10 cellular contexts compared by ENCODE assay signal in genomic region chr4:158782539-158783360, GRCh38. TPM values are rescaled to one million over a fixed set of nuclear protein-coding genes. Genes with fewer than 3 reads are reported as not detected.
DNase-seq lines count a peak whose midpoint lies in the region; ATAC-seq, FAIRE-seq and TF ChIP-seq lines count a peak whose summit lies in the region.
"Had no signal": no experiment of that assay in that cellular context is flagged by ENCODE, and none has a peak within 500 bp of the region (broad histone marks: within the 10 kb centered on the region; RNA-seq: fewer than 3 reads in every experiment).

No MANE protein-coding gene starts in this region.

- TF ChIP-seq RAD21 in HepG2 (CRISPR knock-in tag; IDR thresholded peaks at IDR 0.05) = no peak

- in situ Hi-C loops in HepG2 (cut with HindIII; ENCODE audit: extremely low pct_ligation_motif_present, low pct_unique_long_range_greater_than_20kb) = loop anchor here (5.0 kb wide), 1 partner anchor 45 kb away; no protein-coding TSS in a partner anchor

- POLR2A ChIA-PET in Caco-2 (lab: Charles Lee) = interaction anchor here (0.6 to 0.9 kb wide), 3 partner anchors 14 to 32 kb away, joined by 5 read pairs; partner anchors contain the start of gene FNIP2
- POLR2A ChIA-PET in HepG2 (lab: Yijun Ruan, JAX) = interaction anchor here (0.6 to 1.9 kb wide), 8 partner anchors 11 to 637 kb away, joined by 3 to 6 read pairs (median 4); partner anchors contain the start of gene FNIP2
- POLR2A ChIA-PET in activated CD4-positive, alpha-beta T cell treated with anti-CD3 and anti-CD28 coated beads, Interleukin-2, amount 10 ng/mL, durations not matched to agents 7 days and 5 days (lab: Charles Lee) = no interaction called here

- intact Hi-C loops in Caco-2 (cut with micrococcal nuclease; ENCODE audit: unreplicated experiment) (loop anchor here (1.0 to 2.0 kb wide), 3 partner anchors 17 to 68 kb away; no protein-coding TSS in a partner anchor), HepG2 (cut with micrococcal nuclease; ENCODE audit: unreplicated experiment) (loop anchor here (2.0 kb wide), 1 partner anchor 44 kb away; no protein-coding TSS in a partner anchor)

- CTCF ChIA-PET in Caco-2 (lab: Charles Lee) = interaction anchor here (0.5 to 1.9 kb wide), 6 partner anchors 17 to 992 kb away, joined by 3 to 6 read pairs (median 4); no protein-coding TSS in a partner anchor
- CTCF ChIA-PET in HepG2 (lab: Yijun Ruan, JAX; ENCODE audit: low intra/inter-chr PET ratio, low total read pairs) = no interaction called here
- CTCF ChIA-PET in activated CD4-positive, alpha-beta T cell treated with anti-CD3 and anti-CD28 coated beads, Interleukin-2, amount 10 ng/mL, durations not matched to agents 7 days and 5 days (lab: Charles Lee) = interaction anchor here (1.7 to 2.3 kb wide), 2 partner anchors 8 to 14 kb away, joined by 7 to 8 read pairs; partner anchors contain the start of gene FNIP2

- no peaks in the 10 kb centered on the region for H3K27me3 ChIP-seq in Caco-2 (replicated peaks; ENCODE audit: control insufficient read depth, insufficient read depth, low read length)
- no peaks in the 10 kb centered on the region for H3K27me3 ChIP-seq in HepG2 (ENCODE audit: control insufficient read depth in 1 of 2, insufficient read depth in 2 of 2, low read length in 2 of 2)

- peak overlapping the region; percentile 68 for H3K27ac ChIP-seq in HepG2 (ENCODE audit: extremely low read length, insufficient read depth, low read length)

- H3K9me3 ChIP-seq in Caco-2 (no peaks in the 10 kb centered on the region), HepG2 (ENCODE audit: low read length) (no peaks in the 10 kb centered on the region)

- H2AFZ ChIP-seq in HepG2 (ENCODE audit: low read length) = no peak overlapping the region

- no peak for TF ChIP-seq CTCF in Caco-2 (IDR thresholded peaks at IDR 0.05; ENCODE audit: insufficient read depth in 1 of 2, low read depth in 1 of 2, low read length in 1 of 2, severe bottlenecking in 1 of 2, unreplicated experiment in 1 of 2)
- TF ChIP-seq CTCF in WI38 (IDR thresholded peaks at IDR 0.05; ENCODE audit: low read depth, low read length) = no peak
- no peak for TF ChIP-seq CTCF in HepG2 (CRISPR knock-in tag; IDR thresholded peaks at IDR 0.05)

- no peak overlapping the region for H3K9ac ChIP-seq in HepG2 (ENCODE audit: insufficient read depth, low read depth, low read length)

- BruUV-seq in Caco-2 (replicated peaks; lab: Mats Ljungman, UMichigan) (no TSS peak), HepG2 (replicated peaks; lab: Mats Ljungman, UMichigan) (no TSS peak)

- H3K4me3 Mint-ChIP-seq in Caco-2 (ENCODE audit: unreplicated experiment) = peak overlapping the region; percentile 50
- no peak overlapping the region for H3K4me3 Mint-ChIP-seq in activated CD4-positive, alpha-beta T cell treated with anti-CD3 and anti-CD28 coated beads, Interleukin-2, amount 10 ng/mL, durations not matched to agents 7 days and 5 days
- H3K4me3 Mint-ChIP-seq: stimulated activated naive CD8-positive, alpha-beta T cell treated with anti-CD3 and anti-CD28 coated beads, Interleukin-15, Interleukin-2, amounts not matched to agents 100 ng/mL and 50 ng/mL, for 24 hours had no signal

- DNase-seq in Caco-2 (peak in 1 of 2 experiments; percentile 21), HCEC 1CT (peak; percentile 66), HepG2 (ENCODE audit: low spot score) (peak; percentile 72), hepatic stellate cell (ENCODE audit: low spot score) (no peak), NCI-H1436 treated with DMSO at 0.1 percent for 48 hours (lab: John Stamatoyannopoulos, UW) (no peak), GDM1 (lab: John Stamatoyannopoulos, UW) (no peak)
- DNase-seq in activated CD4-positive, alpha-beta T cell treated with anti-CD3 and anti-CD28 coated beads, Interleukin-2, amount 10 ng/mL, durations not matched to agents 7 days and 5 days = no peak

- H3K9me3 Mint-ChIP-seq in Caco-2 (ENCODE audit: unreplicated experiment) = no peaks in the 10 kb centered on the region
- no peaks in the 10 kb centered on the region for H3K9me3 Mint-ChIP-seq in activated CD4-positive, alpha-beta T cell treated with anti-CD3 and anti-CD28 coated beads, Interleukin-2, amount 10 ng/mL, durations not matched to agents 7 days and 5 days
- H3K9me3 Mint-ChIP-seq: stimulated activated naive CD8-positive, alpha-beta T cell treated with anti-CD3 and anti-CD28 coated beads, Interleukin-15, Interleukin-2, amounts not matched to agents 100 ng/mL and 50 ng/mL, for 24 hours had no signal

- H3K4me3 ChIP-seq in Caco-2 (ENCODE audit: low read depth, low read length) (0 out of 2 replicates have a peak overlapping the region, but pooled peaks have one; percentile 3), WI38 (ENCODE audit: low read depth, low read length) (0 out of 2 replicates have a peak overlapping the region, but pooled peaks have one; percentile 2), HepG2 (replicated peaks in 1 of 3; ENCODE audit: insufficient read depth in 1 of 3, low read depth in 2 of 3, low read length in 3 of 3) (peak overlapping the region in 2 of 3 experiments; percentile 12 to 17; a peak in 1 of 6 replicates)

- FAIRE-seq in HepG2 (lab: Jason Lieb, UNC) = no peak
- FAIRE-seq: HTR-8/SVneo had no signal

- peak in 1 of 2 experiments; percentile 25; a peak in 1 of 4 replicates for TF ChIP-seq EP300 in HepG2 (IDR thresholded peaks at IDR 0.05; ENCODE audit: low read depth in 2 of 2, low read length in 2 of 2)
- TF ChIP-seq EP300 in HepG2 (CRISPR knock-in tag; IDR thresholded peaks at IDR 0.05; ENCODE audit: borderline replicate concordance) = no peak

- H3K36me3 ChIP-seq in Caco-2 (ENCODE audit: control insufficient read depth, insufficient read depth, low read length) = no peaks in the 10 kb centered on the region
- no peaks in the 10 kb centered on the region; a peak in 1 of 5 replicates for H3K36me3 ChIP-seq in HepG2 (replicated peaks in 1 of 2; ENCODE audit: control insufficient read depth in 1 of 2, insufficient read depth in 2 of 2, low read length in 2 of 2)

- ATAC-seq in HepG2 = peak; percentile 99

- H3K4me1 Mint-ChIP-seq in Caco-2 (ENCODE audit: low read depth, unreplicated experiment) = peaks cover 28% of the 10 kb centered on the region
- peaks cover 29% of the 10 kb centered on the region for H3K4me1 Mint-ChIP-seq in activated CD4-positive, alpha-beta T cell treated with anti-CD3 and anti-CD28 coated beads, Interleukin-2, amount 10 ng/mL, durations not matched to agents 7 days and 5 days

- H3K27ac Mint-ChIP-seq in Caco-2 (ENCODE audit: unreplicated experiment) = peak overlapping the region; percentile 54
- no peak overlapping the region for H3K27ac Mint-ChIP-seq in activated CD4-positive, alpha-beta T cell treated with anti-CD3 and anti-CD28 coated beads, Interleukin-2, amount 10 ng/mL, durations not matched to agents 7 days and 5 days
- H3K27ac Mint-ChIP-seq: stimulated activated naive CD8-positive, alpha-beta T cell treated with anti-CD3 and anti-CD28 coated beads, Interleukin-15, Interleukin-2, amounts not matched to agents 100 ng/mL and 50 ng/mL, for 24 hours had no signal

- no peak for TF ChIP-seq POLR2A in HepG2 (IDR thresholded peaks at IDR 0.05; ENCODE audit: insufficient read depth in 1 of 2, low read depth in 2 of 2, low read length in 2 of 2)

- H3K4me2 ChIP-seq in HepG2 (ENCODE audit: low read depth, low read length) = peak overlapping the region; percentile 71

- H3K27me3 Mint-ChIP-seq in Caco-2 (ENCODE audit: insufficient read depth, unreplicated experiment) = no peaks in the 10 kb centered on the region
- H3K27me3 Mint-ChIP-seq in activated CD4-positive, alpha-beta T cell treated with anti-CD3 and anti-CD28 coated beads, Interleukin-2, amount 10 ng/mL, durations not matched to agents 7 days and 5 days = no peaks in the 10 kb centered on the region

- H3K79me2 ChIP-seq in HepG2 (ENCODE audit: insufficient read depth, low read length) = peaks cover 86% of the 10 kb centered on the region

- 52% methylated on average over 4 of the region's 4 CpGs for WGBS in HepG2 (ENCODE audit: low lambda C conversion rate)

- H3K36me3 Mint-ChIP-seq in Caco-2 (ENCODE audit: insufficient read depth, unreplicated experiment) = no peaks in the 10 kb centered on the region
- peaks cover 1% of the 10 kb centered on the region for H3K36me3 Mint-ChIP-seq in activated CD4-positive, alpha-beta T cell treated with anti-CD3 and anti-CD28 coated beads, Interleukin-2, amount 10 ng/mL, durations not matched to agents 7 days and 5 days (ENCODE audit: low read depth)

- H4K20me1 ChIP-seq in HepG2 (ENCODE audit: insufficient read depth, low read length) = no peaks in the 10 kb centered on the region

- H3K4me1 ChIP-seq in Caco-2 = peaks cover 30% of the 10 kb centered on the region
- H3K4me1 ChIP-seq in HepG2 (ENCODE audit: insufficient read depth, low read length) = peaks cover 77% of the 10 kb centered on the region

RNA-seq across cellular contexts. Expression of gene FNIP2, which starts 13.9 kb away (rescaled TPM):
- total RNA-seq in Caco-2 (2022) = 12.4 and 15.8 TPM in 2 replicates
- total RNA-seq in HepG2 (2016; rRNA removed; fragmentation: Illumina TruSeq; extraction: Trizol) = 15.5 and 21.8 TPM in 2 replicates
- 3.0 and 4.9 TPM in 2 replicates for total RNA-seq in HepG2 (2016; cell fraction: cytosol; rRNA removed; fragmentation: Illumina TruSeq; extraction: Trizol; ENCODE audit: low read depth)
- total RNA-seq in HepG2 (2016; cell fraction: insoluble cytoplasmic fraction; rRNA removed; fragmentation: Illumina TruSeq; extraction: Trizol) = 14.7 and 18.4 TPM in 2 replicates
- 10.4 and 11.2 TPM in 2 replicates for total RNA-seq in HepG2 (2016; cell fraction: membrane; rRNA removed; fragmentation: Illumina TruSeq; extraction: Trizol)
- total RNA-seq in HepG2 (2016; cell fraction: nucleus; rRNA removed; fragmentation: Illumina TruSeq; extraction: Trizol) = 22.6 and 22.8 TPM in 2 replicates
- polyA plus RNA-seq in HepG2 (2011; rRNA removed) = 21.0 and 24.0 TPM in 2 replicates
- 15.3 and 25.0 TPM in 2 replicates for polyA plus RNA-seq in HepG2 (2011; cell fraction: cytosol; rRNA removed)
- polyA plus RNA-seq in HepG2 (2011; cell fraction: nucleus; rRNA removed) = 13.4 and 17.1 TPM in 2 replicates
- 38.7 and 42.8 TPM in 2 replicates for polyA plus RNA-seq in HepG2 (2012)
- 0.37 and 0.41 TPM in 2 replicates for polyA plus RNA-seq in HepG2 (2016; cell fraction: cytosol; fragmentation: Illumina TruSeq; extraction: Trizol; ENCODE audit: low read depth)
- 12.9 and 13.3 TPM in 2 replicates for polyA plus RNA-seq in HepG2 (2016; cell fraction: insoluble cytoplasmic fraction; fragmentation: Illumina TruSeq; extraction: Trizol; ENCODE audit: low read depth)
- polyA plus RNA-seq in HepG2 (2016; cell fraction: membrane; fragmentation: Illumina TruSeq; extraction: Trizol; ENCODE audit: low read depth) = 2.1 TPM in 2 replicates
- 11.3 and 12.9 TPM in 2 replicates for polyA plus RNA-seq in HepG2 (2016; cell fraction: nucleus; fragmentation: Illumina TruSeq; extraction: Trizol; ENCODE audit: insufficient read depth, low read depth)
- polyA minus RNA-seq in HepG2 (2011; rRNA and poly(A)+ RNA removed; ENCODE audit: low replicate concordance) = 1.8 and 45.2 TPM in 2 replicates
- polyA minus RNA-seq in HepG2 (2011; cell fraction: cytosol; rRNA and poly(A)+ RNA removed) = 33.4 and 50.0 TPM in 2 replicates
- polyA minus RNA-seq in HepG2 (2011; cell fraction: nucleus; rRNA and poly(A)+ RNA removed) = 74.3 and 82.9 TPM in 2 replicates
- total RNA-seq in activated CD4-positive, alpha-beta T cell treated with anti-CD3 and anti-CD28 coated beads, Interleukin-2, amount 10 ng/mL, durations not matched to agents 7 days and 5 days = 10 to 100 TPM; 16.0 to 16.4 TPM

RNA-seq across cellular contexts. Expression of gene PPID, which starts 59.6 kb away (rescaled TPM):
- total RNA-seq in Caco-2 (2022) (50.9 and 57.2 TPM in 2 replicates), HepG2 (2016; rRNA removed; fragmentation: Illumina TruSeq; extraction: Trizol) (63.4 and 73.3 TPM in 2 replicates)
- total RNA-seq in HepG2 (2016; cell fraction: cytosol; rRNA removed; fragmentation: Illumina TruSeq; extraction: Trizol; ENCODE audit: low read depth) = 10.1 and 10.4 TPM in 2 replicates
- total RNA-seq in HepG2 (2016; cell fraction: insoluble cytoplasmic fraction; rRNA removed; fragmentation: Illumina TruSeq; extraction: Trizol) = 59.6 and 76.4 TPM in 2 replicates
- total RNA-seq in HepG2 (2016; cell fraction: membrane; rRNA removed; fragmentation: Illumina TruSeq; extraction: Trizol) = 22.4 and 23.0 TPM in 2 replicates
- total RNA-seq in HepG2 (2016; cell fraction: nucleus; rRNA removed; fragmentation: Illumina TruSeq; extraction: Trizol) = 24.7 and 25.4 TPM in 2 replicates
- 14.1 and 15.4 TPM in 2 replicates for polyA plus RNA-seq in HepG2 (2011; rRNA removed)
- 10.2 and 11.5 TPM in 2 replicates for polyA plus RNA-seq in HepG2 (2011; cell fraction: cytosol; rRNA removed)
- polyA plus RNA-seq in HepG2 (2011; cell fraction: nucleus; rRNA removed) = 10.6 and 15.9 TPM in 2 replicates
- polyA plus RNA-seq in HepG2 (2012) = 34.3 and 39.6 TPM in 2 replicates
- 8.0 TPM in 2 replicates for polyA plus RNA-seq in HepG2 (2016; cell fraction: cytosol; fragmentation: Illumina TruSeq; extraction: Trizol; ENCODE audit: low read depth)
- polyA plus RNA-seq in HepG2 (2016; cell fraction: insoluble cytoplasmic fraction; fragmentation: Illumina TruSeq; extraction: Trizol; ENCODE audit: low read depth) = 92.0 and 102 TPM in 2 replicates
- polyA plus RNA-seq in HepG2 (2016; cell fraction: membrane; fragmentation: Illumina TruSeq; extraction: Trizol; ENCODE audit: low read depth) = 15.5 and 16.2 TPM in 2 replicates
- 55.4 and 64.1 TPM in 2 replicates for polyA plus RNA-seq in HepG2 (2016; cell fraction: nucleus; fragmentation: Illumina TruSeq; extraction: Trizol; ENCODE audit: insufficient read depth, low read depth)
- 1.6 and 2.3 TPM in 2 replicates for polyA minus RNA-seq in HepG2 (2011; rRNA and poly(A)+ RNA removed; ENCODE audit: low replicate concordance)
- polyA minus RNA-seq in HepG2 (2011; cell fraction: cytosol; rRNA and poly(A)+ RNA removed) = 6.8 and 9.3 TPM in 2 replicates
- polyA minus RNA-seq in HepG2 (2011; cell fraction: nucleus; rRNA and poly(A)+ RNA removed) = 11.7 and 14.8 TPM in 2 replicates
- 10 to 100 TPM; 35.5 to 41.3 TPM for total RNA-seq in activated CD4-positive, alpha-beta T cell treated with anti-CD3 and anti-CD28 coated beads, Interleukin-2, amount 10 ng/mL, durations not matched to agents 7 days and 5 days

Comparison
In these comparisons a context has a peak if more than half of its experiments do, and no peak if none do; other contexts are left out.
1. DNase-seq: peak in HCEC 1CT (single experiment) and HepG2 (single experiment); none in hepatic stellate cell (single experiment), NCI-H1436 treated with DMSO at 0.1 percent for 48 hours (single experiment), activated CD4-positive, alpha-beta T cell treated with anti-CD3 and anti-CD28 coated beads, Interleukin-2, amount 10 ng/mL, durations not matched to agents 7 days and 5 days (single experiment) and GDM1 (single experiment).
2. Peak in every context shown above with its lines, with median percentiles within 50 percentile points of each other: H3K4me3 ChIP-seq.